20 cellular contexts compared by ENCODE assay signal in the genomic region with DNA sequence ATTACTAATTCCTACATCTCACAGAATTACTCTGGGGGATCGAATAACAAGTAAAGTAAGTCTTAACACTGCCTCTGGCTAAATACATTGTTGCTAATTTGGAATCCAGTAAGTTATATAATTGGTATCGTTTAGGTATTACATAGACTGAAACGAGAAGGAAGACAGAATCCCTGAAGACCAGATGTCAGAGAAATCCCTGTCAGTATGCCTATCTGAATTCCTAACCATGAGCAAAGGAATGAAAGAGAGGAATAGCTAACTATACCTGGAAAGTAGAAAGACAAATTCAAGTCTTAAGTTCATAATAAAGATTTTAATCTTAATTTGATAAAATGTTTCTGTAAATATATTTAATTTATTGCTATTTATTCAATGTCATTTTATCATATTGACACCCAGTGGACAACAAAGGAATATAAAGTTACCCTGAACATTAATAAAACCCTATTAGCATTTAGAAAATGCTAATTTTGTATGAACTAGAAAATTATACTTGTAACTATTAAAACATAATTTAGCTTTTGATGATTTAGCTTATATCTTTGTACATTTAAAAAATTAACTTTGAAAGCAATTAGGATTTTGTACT. TPM values are rescaled to one million over a fixed set of nuclear protein-coding genes. Genes with fewer than 3 reads are reported as not detected.
"Had no signal": no experiment of that assay in that cellular context is flagged by ENCODE, and none has a peak within 500 bp of the region (broad histone marks: within the 10 kb centered on the region; RNA-seq: fewer than 3 reads in every experiment).

No MANE protein-coding gene starts in this region.

- H2AFZ ChIP-seq: neural progenitor cell, parathyroid adenoma had no signal

- FAIRE-seq: islet of Langerhans had no signal

- H3K4me3 ChIP-seq: left ventricle myocardium inferior, neural progenitor cell, uterus had no signal

- H3K27ac Mint-ChIP-seq: activated naive CD8-positive, alpha-beta T cell; endodermal cell; neural progenitor cell; T-helper 2 cell treated with Interferon-gamma antibody and Interleukin-4, amounts not matched to agents 5 μg/mL and 100 μg/mL, for 36 hours had no signal

- H3K9me3 Mint-ChIP-seq: endodermal cell, neural progenitor cell had no signal

- H3K27me3 ChIP-seq: brain microvascular endothelial cell, neural progenitor cell, uterus had no signal

- H3K27ac ChIP-seq: brain microvascular endothelial cell, left ventricle myocardium inferior, neural progenitor cell, parathyroid adenoma, uterus had no signal

- H3K79me2 ChIP-seq: parathyroid adenoma had no signal

- H3K4me2 ChIP-seq: neural progenitor cell had no signal

- H3K9ac ChIP-seq: neural progenitor cell, parathyroid adenoma had no signal

- H3K4me1 Mint-ChIP-seq: endodermal cell, neural progenitor cell had no signal

- H3K4me3 Mint-ChIP-seq: activated naive CD8-positive, alpha-beta T cell; endodermal cell; neural progenitor cell; T-helper 2 cell treated with Interferon-gamma antibody and Interleukin-4, amounts not matched to agents 5 μg/mL and 100 μg/mL, for 36 hours had no signal

- H3K27me3 Mint-ChIP-seq: activated naive CD8-positive, alpha-beta T cell had no signal

- H3K9me3 ChIP-seq: left ventricle myocardium inferior, uterus had no signal

- DNase-seq: activated CD4-positive, alpha-beta T cell treated with anti-CD3 and anti-CD28 coated beads for 1 hour; activated CD4-positive, alpha-beta T cell treated with anti-CD3 and anti-CD28 coated beads, Interleukin-2, amount 50 U/mL, for 48 hours; activated gamma-delta T cell; activated T-cell treated with anti-CD3 and anti-CD28 coated beads, Interleukin-2, amount 50 U/mL, for 48 hours; amygdala; brain microvascular endothelial cell; endodermal cell; head of caudate nucleus; left ventricle myocardium inferior; mesenchymal stem cell; retina; uterus had no signal

- H3K4me1 ChIP-seq: left ventricle myocardium inferior, neural progenitor cell, parathyroid adenoma, uterus had no signal

- ATAC-seq: esophagus mucosa had no signal

- H3K36me3 ChIP-seq: left ventricle myocardium inferior, uterus had no signal

RNA-seq across cellular contexts. Expression of gene RPE65, which starts 35.8 kb away (rescaled TPM):
- total RNA-seq: dermis microvascular lymphatic vessel endothelial cell, endodermal cell, esophagus mucosa, left ventricle myocardium inferior, skeletal muscle tissue had no signal
